In genomic region chr3:113212155-113212844, GRCh38 we compare ENCODE assay signal across 8 cellular contexts. TPM values are rescaled to one million over a fixed set of nuclear protein-coding genes. Genes with fewer than 3 reads are reported as not detected.
DNase-seq lines count a peak whose midpoint lies in the region; ATAC-seq and TF ChIP-seq lines count a peak whose summit lies in the region.

No MANE protein-coding gene starts in this region.

- TF ChIP-seq EP300 in sigmoid colon (IDR thresholded peaks at IDR 0.05) = no peak

- no peak for TF ChIP-seq POLR2A in sigmoid colon (IDR thresholded peaks at IDR 0.05)

- H3K4me3 Mint-ChIP-seq in CD8-positive, alpha-beta memory T cell = peak overlapping the region in 6 of 7 donors; percentile 1 to 83 (median 13)
- peak overlapping the region; percentile 80 for H3K4me3 Mint-ChIP-seq in activated T-helper 1 cell treated with anti-CD3 and anti-CD28 coated beads, Interleukin-12 subunit alpha, Interleukin-12 subunit beta, Interleukin-2, Interleukin-4 antibody, amounts not matched to agents 30 ng/mL and 10 ng/mL and 1 ng/mL, durations not matched to agents 14 hours and 24 hours and 36 hours

- 2% methylated on average over 60 of the region's 60 CpGs for WGBS in sigmoid colon, 2 donors

- CTCF ChIA-PET in CD8-positive, alpha-beta memory T cell (lab: Charles Lee) = no interaction called here

- no peaks in the 10 kb centered on the region for H3K36me3 ChIP-seq in CD8-positive, alpha-beta memory T cell (ENCODE audit: insufficient read depth, low read length)
- peaks cover 0 to 15% (median 6%) of the 10 kb centered on the region in 4 donors for H3K36me3 ChIP-seq in sigmoid colon

- POLR2A ChIA-PET in CD8-positive, alpha-beta memory T cell (lab: Charles Lee) = no interaction called here

- H3K27ac Mint-ChIP-seq in CD8-positive, alpha-beta memory T cell = peak overlapping the region in 1 of 8 donors; percentile 63
- no peak overlapping the region for H3K27ac Mint-ChIP-seq in activated T-helper 1 cell treated with anti-CD3 and anti-CD28 coated beads, Interleukin-12 subunit alpha, Interleukin-12 subunit beta, Interleukin-2, Interleukin-4 antibody, amounts not matched to agents 30 ng/mL and 10 ng/mL and 1 ng/mL, durations not matched to agents 14 hours and 24 hours and 36 hours

- no peak for DNase-seq in CD8-positive, alpha-beta memory T cell
- DNase-seq in activated T-helper 1 cell treated with anti-CD3 and anti-CD28 coated beads, Interleukin-12 subunit alpha, Interleukin-12 subunit beta, Interleukin-2, Interleukin-4 antibody, amounts not matched to agents 30 ng/mL and 10 ng/mL and 1 ng/mL, durations not matched to agents 14 hours and 24 hours and 36 hours (ENCODE audit: low spot score) = no peak
- DNase-seq in left ventricle myocardium superior (peak; percentile 49), sigmoid colon (peak; percentile 76), NCI-H526 treated with DMSO at 0.1 percent for 48 hours (lab: John Stamatoyannopoulos, UW) (no peak), NCI-H2107 (lab: John Stamatoyannopoulos, UW) (no peak)

- H3K36me3 Mint-ChIP-seq in CD8-positive, alpha-beta memory T cell = peaks cover 0 to 2% (median 0%) of the 10 kb centered on the region in 3 donors
- H3K36me3 Mint-ChIP-seq in activated T-helper 1 cell treated with anti-CD3 and anti-CD28 coated beads, Interleukin-12 subunit alpha, Interleukin-12 subunit beta, Interleukin-2, Interleukin-4 antibody, amounts not matched to agents 30 ng/mL and 10 ng/mL and 1 ng/mL, durations not matched to agents 14 hours and 24 hours and 36 hours (ENCODE audit: low read depth) = peaks cover 2% of the 10 kb centered on the region

- intact Hi-C loops in activated T-helper 1 cell treated with anti-CD3 and anti-CD28 coated beads, Interleukin-12 subunit alpha, Interleukin-12 subunit beta, Interleukin-2, Interleukin-4 antibody, amounts not matched to agents 30 ng/mL and 10 ng/mL and 1 ng/mL, durations not matched to agents 14 hours and 24 hours and 36 hours (cut with micrococcal nuclease) = loop anchor here (1.0 to 10.0 kb wide), 3 partner anchors 11 to 157 kb away; no protein-coding TSS in a partner anchor
- intact Hi-C loops in left ventricle myocardium superior (cut with micrococcal nuclease) = no loop called here
- intact Hi-C loops in sigmoid colon (cut with DNase I) = loop anchor here (2.0 to 5.0 kb wide), 3 partner anchors 77 to 305 kb away; partner anchors contain the start of gene SPICE1

- H3K9me3 ChIP-seq in CD8-positive, alpha-beta memory T cell (ENCODE audit: low read length) = no peaks in the 10 kb centered on the region
- H3K9me3 ChIP-seq in sigmoid colon = no peaks in the 10 kb centered on the region

- peaks cover 37 to 79% of the 10 kb centered on the region in 2 donors for H3K27me3 Mint-ChIP-seq in CD8-positive, alpha-beta memory T cell
- H3K27me3 Mint-ChIP-seq in activated T-helper 1 cell treated with anti-CD3 and anti-CD28 coated beads, Interleukin-12 subunit alpha, Interleukin-12 subunit beta, Interleukin-2, Interleukin-4 antibody, amounts not matched to agents 30 ng/mL and 10 ng/mL and 1 ng/mL, durations not matched to agents 14 hours and 24 hours and 36 hours (ENCODE audit: insufficient read depth) = peaks cover 65% of the 10 kb centered on the region

- peaks cover 10 to 18% (median 18%) of the 10 kb centered on the region in 3 donors for H3K4me1 Mint-ChIP-seq in CD8-positive, alpha-beta memory T cell
- H3K4me1 Mint-ChIP-seq in activated T-helper 1 cell treated with anti-CD3 and anti-CD28 coated beads, Interleukin-12 subunit alpha, Interleukin-12 subunit beta, Interleukin-2, Interleukin-4 antibody, amounts not matched to agents 30 ng/mL and 10 ng/mL and 1 ng/mL, durations not matched to agents 14 hours and 24 hours and 36 hours (ENCODE audit: low read depth) = peaks cover 15% of the 10 kb centered on the region

- H3K4me1 ChIP-seq in CD8-positive, alpha-beta memory T cell (ENCODE audit: insufficient read depth, low read length) = no peaks in the 10 kb centered on the region
- H3K4me1 ChIP-seq in sigmoid colon = peaks cover 0 to 57% (median 32%) of the 10 kb centered on the region in 4 donors

- H3K27me3 ChIP-seq in CD8-positive, alpha-beta memory T cell (ENCODE audit: insufficient read depth, low read length, poor library complexity, severe bottlenecking) = peaks cover 7% of the 10 kb centered on the region
- no peaks in the 10 kb centered on the region for H3K27me3 ChIP-seq in sigmoid colon

- no peak for TF ChIP-seq CTCF in sigmoid colon (IDR thresholded peaks at IDR 0.05)

- ATAC-seq in HG02798 (IDR thresholded peaks at IDR 0.05; ENCODE audit: poor library complexity, unreplicated experiment) (peak; percentile 39), left ventricle myocardium superior (peak; percentile 22), GM21717 (IDR thresholded peaks at IDR 0.05; ENCODE audit: unreplicated experiment) (no peak)

- no peaks in the 10 kb centered on the region for H3K9me3 Mint-ChIP-seq in CD8-positive, alpha-beta memory T cell
- H3K9me3 Mint-ChIP-seq in activated T-helper 1 cell treated with anti-CD3 and anti-CD28 coated beads, Interleukin-12 subunit alpha, Interleukin-12 subunit beta, Interleukin-2, Interleukin-4 antibody, amounts not matched to agents 30 ng/mL and 10 ng/mL and 1 ng/mL, durations not matched to agents 14 hours and 24 hours and 36 hours = no peaks in the 10 kb centered on the region

- H3K27ac ChIP-seq in CD8-positive, alpha-beta memory T cell (ENCODE audit: low read depth, low read length) = no peak overlapping the region
- peak overlapping the region; percentile 95 to 97 (median 96) for H3K27ac ChIP-seq in sigmoid colon

- no peak overlapping the region for H3K4me3 ChIP-seq in CD8-positive, alpha-beta memory T cell (ENCODE audit: low read length)
- H3K4me3 ChIP-seq in sigmoid colon = peak overlapping the region; percentile 73 to 97 (median 91)

RNA-seq across cellular contexts. Expression of gene BOC, which starts 0.9 kb away (rescaled TPM):
- not detected for total RNA-seq in CD8-positive, alpha-beta memory T cell
- not detected for polyA plus RNA-seq in CD8-positive, alpha-beta memory T cell
- 2.1 and 3.3 TPM in 2 replicates for total RNA-seq in activated T-helper 1 cell treated with anti-CD3 and anti-CD28 coated beads, Interleukin-12 subunit alpha, Interleukin-12 subunit beta, Interleukin-2, Interleukin-4 antibody, amounts not matched to agents 30 ng/mL and 10 ng/mL and 1 ng/mL, durations not matched to agents 14 hours and 24 hours and 36 hours
- total RNA-seq in left ventricle myocardium superior (5.5 TPM), sigmoid colon (100 to 1,000 TPM in 2 of 4 donors, 10 to 100 TPM in 2; 80.3 to 122 (median 103) TPM)
- 10 to 100 TPM in 1 of 3 donors, 1 to 10 TPM in 2; 1.6 to 10.6 (median 4.2) TPM for polyA plus RNA-seq in sigmoid colon

Comparison
In these comparisons a context has a peak if more than half of its experiments do, and no peak if none do; other contexts are left out.
1. DNase-seq: peak in left ventricle myocardium superior (single experiment) and sigmoid colon (single experiment); none in CD8-positive, alpha-beta memory T cell (0 of 5), activated T-helper 1 cell treated with anti-CD3 and anti-CD28 coated beads, Interleukin-12 subunit alpha, Interleukin-12 subunit beta, Interleukin-2, Interleukin-4 antibody, amounts not matched to agents 30 ng/mL and 10 ng/mL and 1 ng/mL, durations not matched to agents 14 hours and 24 hours and 36 hours (single experiment), NCI-H526 treated with DMSO at 0.1 percent for 48 hours (single experiment) and NCI-H2107 (single experiment).
2. RNA of gene BOC, which starts 0.9 kb away (total RNA-seq): 80.3 to 122 TPM in sigmoid colon; 5.5 TPM in left ventricle myocardium superior (single experiment), 2.1 to 3.3 TPM in activated T-helper 1 cell treated with anti-CD3 and anti-CD28 coated beads, Interleukin-12 subunit alpha, Interleukin-12 subunit beta, Interleukin-2, Interleukin-4 antibody, amounts not matched to agents 30 ng/mL and 10 ng/mL and 1 ng/mL, durations not matched to agents 14 hours and 24 hours and 36 hours and not detected in CD8-positive, alpha-beta memory T cell; every median in the first group is over 10 times any median in the second.